ENCODE assay signal across 13 cellular contexts in the genomic region with DNA sequence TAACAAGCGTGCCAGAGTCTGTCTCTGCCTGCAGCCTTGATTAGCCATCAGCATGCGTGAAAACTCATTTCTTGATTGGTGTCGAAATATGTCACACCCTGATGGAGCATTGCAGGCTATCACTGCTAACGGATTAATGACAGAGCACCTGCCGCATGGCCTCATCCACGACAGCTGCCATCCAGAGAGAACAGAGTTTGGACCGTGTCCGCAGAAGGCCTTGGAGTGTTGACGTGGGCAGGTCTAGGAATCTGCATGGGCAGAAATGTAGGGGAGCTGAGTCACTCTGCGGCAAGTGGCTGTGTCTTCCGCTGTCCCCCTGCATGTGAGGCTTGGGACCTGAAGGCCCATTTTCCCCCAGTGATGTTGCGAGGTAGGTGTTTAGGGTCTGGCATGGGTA.
"Had no signal": no experiment of that assay in that cellular context is flagged by ENCODE, and none has a peak within 500 bp of the region (broad histone marks: within the 10 kb centered on the region; RNA-seq: fewer than 3 reads in every experiment).

No MANE protein-coding gene starts in this region.

- DNase-seq: activated CD4-positive, alpha-beta T cell treated with anti-CD3 and anti-CD28 coated beads, Interleukin-2, amount 10 ng/mL, durations not matched to agents 7 days and 5 days; activated CD4-positive, CD25-positive, alpha-beta regulatory T cell; activated effector memory CD4-positive, alpha-beta T cell treated with Interleukin-2 at 50 U/mL for 16 hours; activated T-cell treated with anti-CD3 and anti-CD28 coated beads, Interleukin-2, amount 50 U/mL, for 24 hours; central memory CD4-positive, alpha-beta T cell; cortex of kidney; effector memory CD8-positive, alpha-beta T cell; erythroblast; hypothalamus; nucleus accumbens; T-helper 2 cell; upper lobe of right lung had no signal

- H3K36me3 ChIP-seq: upper lobe of right lung had no signal

- H3K4me3 ChIP-seq: upper lobe of right lung had no signal

- H3K9me3 ChIP-seq: upper lobe of right lung had no signal

- ATAC-seq: effector memory CD8-positive, alpha-beta T cell; natural killer cell treated with Interleukin-12 subunit alpha and Interleukin-12 subunit beta and Interleukin-15 and Interleukin-18, amount 100 ng/mL, for 72 hours; upper lobe of right lung had no signal

- H3K27me3 ChIP-seq: upper lobe of right lung had no signal

- H3K27ac ChIP-seq: upper lobe of right lung had no signal
